12 cellular contexts compared by ENCODE assay signal in the genomic region with DNA sequence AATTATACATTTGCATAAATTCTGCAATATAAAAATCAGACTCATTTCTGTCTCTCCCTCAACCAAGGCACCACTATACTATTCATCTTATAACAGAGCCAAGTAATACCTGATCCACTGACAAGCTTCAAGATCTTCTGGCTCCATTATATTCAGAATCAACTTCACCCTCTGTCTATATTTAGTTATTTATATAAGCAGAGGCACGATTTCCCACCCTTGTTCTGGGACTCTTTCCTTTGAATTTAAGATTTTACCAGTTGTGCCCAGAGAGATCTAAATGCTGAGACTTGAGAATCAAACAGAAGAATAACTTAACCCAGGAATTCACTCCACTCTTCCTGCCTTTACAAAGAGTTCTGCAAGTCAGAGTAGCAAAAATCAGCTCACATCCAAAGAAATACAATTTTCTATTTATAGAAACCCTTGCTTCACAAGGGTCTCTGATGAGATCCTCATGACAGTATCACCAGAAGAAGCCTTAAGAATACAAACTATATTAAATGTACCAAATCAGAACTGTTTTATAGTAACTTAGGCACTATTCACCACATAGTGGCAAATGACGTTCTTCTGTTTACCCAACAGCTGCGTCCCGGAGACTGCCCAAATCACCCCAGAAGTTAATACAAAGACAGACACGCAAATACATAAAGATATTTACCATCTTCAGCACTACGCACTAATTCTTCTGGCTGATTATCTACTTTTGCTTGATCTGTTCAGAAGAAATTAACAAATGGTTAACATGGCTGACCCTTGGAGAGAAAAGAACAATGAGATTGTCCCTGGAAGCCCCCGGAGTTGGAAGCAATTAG. TPM values are rescaled to one million over a fixed set of nuclear protein-coding genes. Genes with fewer than 3 reads are reported as not detected.
DNase-seq lines count a peak whose midpoint lies in the region; ATAC-seq and TF ChIP-seq lines count a peak whose summit lies in the region.
"Had no signal": no experiment of that assay in that cellular context is flagged by ENCODE, and none has a peak within 500 bp of the region (broad histone marks: within the 10 kb centered on the region; RNA-seq: fewer than 3 reads in every experiment).

No MANE protein-coding gene starts in this region.

- CTCF ChIA-PET in WTC11 (lab: Charles Lee), result interaction anchor here (1.4 kb wide), 1 partner anchor 137 kb away, joined by 5 read pairs; the partner anchor contains the start of gene CCDC83

- H3K27me3 Mint-ChIP-seq in WTC11 (ENCODE audit: low read depth), result no peaks in the 10 kb centered on the region
- H3K27me3 Mint-ChIP-seq in activated CD4-positive, alpha-beta T cell treated with anti-CD3 and anti-CD28 coated beads, Interleukin-2, amount 10 ng/mL, durations not matched to agents 24 days and 14 days, result no peaks in the 10 kb centered on the region
- peaks cover 10% of the 10 kb centered on the region for H3K27me3 Mint-ChIP-seq in T-helper 2 cell treated with Interferon-gamma antibody and Interleukin-4, amounts not matched to agents 5 μg/mL and 100 μg/mL, for 36 hours (ENCODE audit: low read depth)
- H3K27me3 Mint-ChIP-seq: stimulated activated memory B cell treated with anti-CD40 and anti-IgM and Interleukin-4, amounts not matched to agents 10 μg/mL and 1 μg/mL and 100 μg/mL, for 72 hours had no signal

- no peaks in the 10 kb centered on the region for H3K36me3 ChIP-seq in gastroesophageal sphincter

- intact Hi-C loops in activated CD4-positive, alpha-beta T cell treated with anti-CD3 and anti-CD28 coated beads, Interleukin-2, amount 10 ng/mL, durations not matched to agents 24 days and 14 days (cut with micrococcal nuclease), result loop anchor here (10.0 kb wide), 1 partner anchor 1044 kb away; no protein-coding TSS in a partner anchor

- peak overlapping the region in 1 of 2 donors; percentile 27 for H3K4me3 ChIP-seq in gastroesophageal sphincter
- H3K4me3 ChIP-seq: GM12878 had no signal

- H3K4me1 Mint-ChIP-seq in WTC11, result peaks cover 56% of the 10 kb centered on the region
- peaks cover 5% of the 10 kb centered on the region for H3K4me1 Mint-ChIP-seq in activated CD4-positive, alpha-beta T cell treated with anti-CD3 and anti-CD28 coated beads, Interleukin-2, amount 10 ng/mL, durations not matched to agents 24 days and 14 days
- H3K4me1 Mint-ChIP-seq in T-helper 2 cell treated with Interferon-gamma antibody and Interleukin-4, amounts not matched to agents 5 μg/mL and 100 μg/mL, for 36 hours (ENCODE audit: low read depth), result peaks cover 5% of the 10 kb centered on the region
- H3K4me1 Mint-ChIP-seq: stimulated activated memory B cell treated with anti-CD40 and anti-IgM and Interleukin-4, amounts not matched to agents 10 μg/mL and 1 μg/mL and 100 μg/mL, for 72 hours had no signal

- no peaks in the 10 kb centered on the region for H3K27me3 ChIP-seq in gastroesophageal sphincter

- peak overlapping the region; percentile 97 for H3K27ac Mint-ChIP-seq in WTC11
- H3K27ac Mint-ChIP-seq in activated CD4-positive, alpha-beta T cell treated with anti-CD3 and anti-CD28 coated beads, Interleukin-2, amount 10 ng/mL, durations not matched to agents 24 days and 14 days, result no peak overlapping the region
- no peak overlapping the region for H3K27ac Mint-ChIP-seq in T-helper 2 cell treated with Interferon-gamma antibody and Interleukin-4, amounts not matched to agents 5 μg/mL and 100 μg/mL, for 36 hours
- H3K27ac Mint-ChIP-seq: stimulated activated memory B cell treated with anti-CD40 and anti-IgM and Interleukin-4, amounts not matched to agents 10 μg/mL and 1 μg/mL and 100 μg/mL, for 72 hours had no signal

- DNase-seq in AG20443 (ENCODE audit: low spot score) (peak; percentile 10), WTC11 (ENCODE audit: low spot score) (no peak), pons (ENCODE audit: low spot score) (peak; percentile 64), RKO (ENCODE audit: low spot score) (no peak), NCI-H1105 treated with DMSO at 0.1 percent for 48 hours (lab: John Stamatoyannopoulos, UW) (no peak)
- DNase-seq in activated CD4-positive, alpha-beta T cell treated with anti-CD3 and anti-CD28 coated beads, Interleukin-2, amount 10 ng/mL, durations not matched to agents 24 days and 14 days, result no peak
- no peak for DNase-seq in T-helper 2 cell treated with Interferon-gamma antibody and Interleukin-4, amounts not matched to agents 5 μg/mL and 100 μg/mL, for 36 hours (ENCODE audit: low spot score)
- DNase-seq: activated CD4-positive, alpha-beta T cell treated with anti-CD3 and anti-CD28 coated beads, Interleukin-2, amount 50 U/mL, for 4 hours had no signal

- no peak for TF ChIP-seq POLR2A in gastroesophageal sphincter (IDR thresholded peaks at IDR 0.05)

- TF ChIP-seq EP300 in gastroesophageal sphincter (IDR thresholded peaks at IDR 0.05), result no peak

- H3K9me3 Mint-ChIP-seq in WTC11, result no peaks in the 10 kb centered on the region
- no peaks in the 10 kb centered on the region for H3K9me3 Mint-ChIP-seq in activated CD4-positive, alpha-beta T cell treated with anti-CD3 and anti-CD28 coated beads, Interleukin-2, amount 10 ng/mL, durations not matched to agents 24 days and 14 days
- no peaks in the 10 kb centered on the region for H3K9me3 Mint-ChIP-seq in T-helper 2 cell treated with Interferon-gamma antibody and Interleukin-4, amounts not matched to agents 5 μg/mL and 100 μg/mL, for 36 hours
- H3K9me3 Mint-ChIP-seq: stimulated activated memory B cell treated with anti-CD40 and anti-IgM and Interleukin-4, amounts not matched to agents 10 μg/mL and 1 μg/mL and 100 μg/mL, for 72 hours had no signal

- ATAC-seq in WTC11, result no peak
- no peak for ATAC-seq in gastroesophageal sphincter
- ATAC-seq: stimulated activated memory B cell treated with anti-CD40 and anti-IgM and Interleukin-4, amounts not matched to agents 10 μg/mL and 1 μg/mL and 100 μg/mL, for 72 hours had no signal

- H3K9me3 ChIP-seq in gastroesophageal sphincter, result no peaks in the 10 kb centered on the region

- no peaks in the 10 kb centered on the region for H3K36me3 Mint-ChIP-seq in WTC11
- peaks cover 23% of the 10 kb centered on the region for H3K36me3 Mint-ChIP-seq in activated CD4-positive, alpha-beta T cell treated with anti-CD3 and anti-CD28 coated beads, Interleukin-2, amount 10 ng/mL, durations not matched to agents 24 days and 14 days (ENCODE audit: low read depth)
- H3K36me3 Mint-ChIP-seq in T-helper 2 cell treated with Interferon-gamma antibody and Interleukin-4, amounts not matched to agents 5 μg/mL and 100 μg/mL, for 36 hours (ENCODE audit: low read depth), result peaks cover 5% of the 10 kb centered on the region
- H3K36me3 Mint-ChIP-seq: stimulated activated memory B cell treated with anti-CD40 and anti-IgM and Interleukin-4, amounts not matched to agents 10 μg/mL and 1 μg/mL and 100 μg/mL, for 72 hours had no signal

- H3K4me3 Mint-ChIP-seq in WTC11, result peak overlapping the region; percentile 43
- H3K4me3 Mint-ChIP-seq in activated CD4-positive, alpha-beta T cell treated with anti-CD3 and anti-CD28 coated beads, Interleukin-2, amount 10 ng/mL, durations not matched to agents 24 days and 14 days, result no peak overlapping the region
- H3K4me3 Mint-ChIP-seq in T-helper 2 cell treated with Interferon-gamma antibody and Interleukin-4, amounts not matched to agents 5 μg/mL and 100 μg/mL, for 36 hours, result no peak overlapping the region
- H3K4me3 Mint-ChIP-seq: stimulated activated memory B cell treated with anti-CD40 and anti-IgM and Interleukin-4, amounts not matched to agents 10 μg/mL and 1 μg/mL and 100 μg/mL, for 72 hours had no signal

- H3K4me1 ChIP-seq in gastroesophageal sphincter, result no peaks in the 10 kb centered on the region

- POLR2A ChIA-PET in WTC11 (lab: Charles Lee), result interaction anchor here (0.6 to 1.1 kb wide), 2 partner anchors 18 to 70 kb away, joined by 3 to 4 read pairs; partner anchors contain the start of gene TMEM126A

- TF ChIP-seq CTCF in WTC11 (IDR thresholded peaks at IDR 0.05) (no peak), gastroesophageal sphincter (IDR thresholded peaks at IDR 0.05) (no peak)

- 36 to 56% methylated on average over 7 of the region's 7 CpGs for WGBS in gastroesophageal sphincter (ENCODE audit: low coverage in 1 of 2), 2 donors

- peak overlapping the region in 3 of 4 donors; percentile 22 to 38 (median 38) for H3K27ac ChIP-seq in gastroesophageal sphincter

TF ChIP-seq in WTC11, 78 proteins besides CTCF, POLR2A, EP300 and RAD21 (continues in another document):
- TF ChIP-seq CBFB (CRISPR knock-in tag; IDR thresholded peaks at IDR 0.05; ENCODE audit: low read depth) (no peak), EMX1 (CRISPR knock-in tag; IDR thresholded peaks at IDR 0.05) (no peak)
- TF ChIP-seq, protein P1, sequence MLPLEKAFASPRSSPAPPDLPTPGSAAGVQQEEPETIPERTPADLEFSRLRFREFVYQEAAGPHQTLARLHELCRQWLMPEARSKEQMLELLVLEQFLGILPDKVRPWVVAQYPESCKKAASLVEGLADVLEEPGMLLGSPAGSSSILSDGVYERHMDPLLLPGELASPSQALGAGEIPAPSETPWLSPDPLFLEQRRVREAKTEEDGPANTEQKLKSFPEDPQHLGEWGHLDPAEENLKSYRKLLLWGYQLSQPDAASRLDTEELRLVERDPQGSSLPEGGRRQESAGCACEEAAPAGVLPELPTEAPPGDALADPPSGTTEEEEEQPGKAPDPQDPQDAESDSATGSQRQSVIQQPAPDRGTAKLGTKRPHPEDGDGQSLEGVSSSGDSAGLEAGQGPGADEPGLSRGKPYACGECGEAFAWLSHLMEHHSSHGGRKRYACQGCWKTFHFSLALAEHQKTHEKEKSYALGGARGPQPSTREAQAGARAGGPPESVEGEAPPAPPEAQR (CRISPR knock-in tag; IDR thresholded peaks at IDR 0.05), result no peak
- TF ChIP-seq, protein P2, sequence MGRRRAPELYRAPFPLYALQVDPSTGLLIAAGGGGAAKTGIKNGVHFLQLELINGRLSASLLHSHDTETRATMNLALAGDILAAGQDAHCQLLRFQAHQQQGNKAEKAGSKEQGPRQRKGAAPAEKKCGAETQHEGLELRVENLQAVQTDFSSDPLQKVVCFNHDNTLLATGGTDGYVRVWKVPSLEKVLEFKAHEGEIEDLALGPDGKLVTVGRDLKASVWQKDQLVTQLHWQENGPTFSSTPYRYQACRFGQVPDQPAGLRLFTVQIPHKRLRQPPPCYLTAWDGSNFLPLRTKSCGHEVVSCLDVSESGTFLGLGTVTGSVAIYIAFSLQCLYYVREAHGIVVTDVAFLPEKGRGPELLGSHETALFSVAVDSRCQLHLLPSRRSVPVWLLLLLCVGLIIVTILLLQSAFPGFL (CRISPR knock-in tag; IDR thresholded peaks at IDR 0.05; ENCODE audit: borderline replicate concordance), result no peak

RNA-seq across cellular contexts. Expression of gene CCDC89, which starts 32.3 kb away (rescaled TPM):
- total RNA-seq in WTC11 (2021) (not detected in 3 replicates), gastroesophageal sphincter (1 to 10 TPM; 1.7 to 3.4 (median 1.7) TPM)
- 0.14 TPM in 1 of 2 replicates, not detected in the other for total RNA-seq in activated CD4-positive, alpha-beta T cell treated with anti-CD3 and anti-CD28 coated beads, Interleukin-2, amount 10 ng/mL, durations not matched to agents 24 days and 14 days
- total RNA-seq: GM12878, pulmonary artery endothelial cell had no signal

RNA-seq across cellular contexts. Expression of gene CREBZF, which starts 53.4 kb away (rescaled TPM):
- total RNA-seq in WTC11 (2021) (46.9 to 54.6 TPM (median 48.6 TPM) in 3 replicates), gastroesophageal sphincter (10 to 100 TPM; 27.4 to 96.0 (median 46.0) TPM)
- total RNA-seq in activated CD4-positive, alpha-beta T cell treated with anti-CD3 and anti-CD28 coated beads, Interleukin-2, amount 10 ng/mL, durations not matched to agents 24 days and 14 days, result 50.9 and 54.5 TPM in 2 replicates

Comparison
In these comparisons a context has a peak if more than half of its experiments do, and no peak if none do; other contexts are left out.
1. DNase-seq: peak in AG20443 (single experiment) and pons (single experiment); none in WTC11 (single experiment), RKO (single experiment), activated CD4-positive, alpha-beta T cell treated with anti-CD3 and anti-CD28 coated beads, Interleukin-2, amount 10 ng/mL, durations not matched to agents 24 days and 14 days (single experiment), NCI-H1105 treated with DMSO at 0.1 percent for 48 hours (single experiment) and T-helper 2 cell treated with Interferon-gamma antibody and Interleukin-4, amounts not matched to agents 5 μg/mL and 100 μg/mL, for 36 hours (single experiment).